21 cellular contexts compared by ENCODE assay signal in genomic region chr17:72134560-72135399, GRCh38. TPM values are rescaled to one million over a fixed set of nuclear protein-coding genes. Genes with fewer than 3 reads are reported as not detected.
A peak's percentile ranks its signal among the peaks of the same experiment; 100 is the strongest.
DNase-seq lines count a peak whose midpoint lies in the region; ATAC-seq and TF ChIP-seq lines count a peak whose summit lies in the region.
"Had no signal": no experiment of that assay in that cellular context is flagged by ENCODE, and none has a peak within 500 bp of the region (broad histone marks: within the 10 kb centered on the region; RNA-seq: fewer than 3 reads in every experiment).

No MANE protein-coding gene starts in this region.

- H2AK5ac ChIP-seq in mesenchymal stem cell (ENCODE audit: low read length, severe bottlenecking): no peak overlapping the region

- H3K18ac ChIP-seq in mesenchymal stem cell (ENCODE audit: low read depth in 1 of 2, low read length in 2 of 2): no peak overlapping the region

- WGBS in mesenchymal stem cell: 80% methylated on average over 7 of the region's 7 CpGs

- H3K9me3 ChIP-seq in mesenchymal stem cell (ENCODE audit: control insufficient read depth, low read length): no peaks in the 10 kb centered on the region
- H3K9me3 ChIP-seq: BE2C, upper lobe of right lung had no signal

- H2BK120ac ChIP-seq in mesenchymal stem cell (ENCODE audit: low read depth, low read length): no peak overlapping the region

- H2AFZ ChIP-seq in mesenchymal stem cell (ENCODE audit: low read depth, low read length): no peak overlapping the region

- H3K79me1 ChIP-seq in mesenchymal stem cell (replicated peaks; ENCODE audit: low read length, poor library complexity, severe bottlenecking): no peaks in the 10 kb centered on the region

- no peak for TF ChIP-seq CTCF in WI38 (IDR thresholded peaks at IDR 0.05; ENCODE audit: low read depth, low read length)
- no peak for TF ChIP-seq CTCF in coronary artery (IDR thresholded peaks at IDR 0.05)

- H3K27me3 ChIP-seq in mesenchymal stem cell (ENCODE audit: control insufficient read depth in 1 of 2, insufficient read depth in 1 of 2, low read length in 2 of 2): no peaks in the 10 kb centered on the region
- H3K27me3 ChIP-seq: BE2C, sigmoid colon, upper lobe of right lung had no signal

- no peak overlapping the region for H3K23ac ChIP-seq in mesenchymal stem cell (ENCODE audit: low read length in 2 of 2)

- in situ Hi-C loops in Caki2 (cut with HindIII; ENCODE audit: low pct_unique_long_range_greater_than_20kb, low sequenced_read_pairs): no loop called here

- DNase-seq in Caki2 (ENCODE audit: low read depth) (peak; percentile 54), NCI-H1694 treated with DMSO at 0.1 percent for 48 hours (lab: John Stamatoyannopoulos, UW) (peak; percentile 72), mesenchymal stem cell (no peak), HUDEP-2 (lab: John Stamatoyannopoulos, UW; ENCODE audit: unreplicated experiment in 76 of 76) (no peak), coronary artery (ENCODE audit: low spot score) (no peak)
- no peak for DNase-seq in activated CD8-positive, alpha-beta memory T cell treated with anti-CD3 and anti-CD28 coated beads, Interleukin-2, amount 50 U/mL, for 48 hours
- DNase-seq: activated CD4-positive, alpha-beta T cell treated with anti-CD3 and anti-CD28 coated beads for 1 hour; BE2C; central memory CD4-positive, alpha-beta T cell; DMS79; H7; immature natural killer cell; NCI-H1092 treated with DMSO at 0.1 percent for 48 hours; sigmoid colon; T-helper 2 cell; upper lobe of right lung had no signal

- no peak overlapping the region for H3K4ac ChIP-seq in mesenchymal stem cell (ENCODE audit: low read depth in 1 of 2, low read length in 2 of 2)

- H3K4me3 ChIP-seq in WI38 (ENCODE audit: low read depth, low read length) (peak overlapping the region; percentile 30), mesenchymal stem cell (ENCODE audit: insufficient read depth in 1 of 2, low read depth in 1 of 2, low read length in 2 of 2) (peak overlapping the region in 1 of 2 experiments; percentile 50), coronary artery (no peak overlapping the region)
- H3K4me3 ChIP-seq: sigmoid colon, upper lobe of right lung had no signal

- ATAC-seq in GM18870 (IDR thresholded peaks at IDR 0.05; ENCODE audit: unreplicated experiment): no peak
- ATAC-seq: activated naive CD4-positive, alpha-beta T cell treated with anti-CD3 and anti-CD28 coated beads, Interleukin-2, amount 50 U/mL, for 72 hours; stimulated activated memory B cell treated with anti-CD40 and anti-IgM and Interleukin-4, amounts not matched to agents 10 μg/mL and 1 μg/mL and 100 μg/mL, for 72 hours; upper lobe of right lung had no signal

- no peak overlapping the region for H4K8ac ChIP-seq in mesenchymal stem cell (ENCODE audit: low read length)

- H3K4me1 ChIP-seq in mesenchymal stem cell (ENCODE audit: control insufficient read depth, insufficient read depth, low read depth, low read length): peaks cover 4% of the 10 kb centered on the region
- H3K4me1 ChIP-seq: BE2C, upper lobe of right lung had no signal

- peak overlapping the region; percentile 2 for H3K9ac ChIP-seq in mesenchymal stem cell (ENCODE audit: low read length)

- H3K27ac ChIP-seq in mesenchymal stem cell (ENCODE audit: low read length, poor library complexity, severe bottlenecking) (no peak overlapping the region), coronary artery (no peak overlapping the region)
- H3K27ac ChIP-seq: RWPE1, sigmoid colon, upper lobe of right lung had no signal

- no peak overlapping the region for H3K4me2 ChIP-seq in mesenchymal stem cell (ENCODE audit: low read length, poor library complexity, severe bottlenecking)

- H3K14ac ChIP-seq in mesenchymal stem cell (ENCODE audit: low read length in 2 of 2): no peak overlapping the region

- H2BK12ac ChIP-seq in mesenchymal stem cell (ENCODE audit: low read length in 2 of 2): no peak overlapping the region

- H2BK5ac ChIP-seq in mesenchymal stem cell (ENCODE audit: low read depth, low read length, poor library complexity, severe bottlenecking): no peak overlapping the region

- no peaks in the 10 kb centered on the region for H3K36me3 ChIP-seq in mesenchymal stem cell (ENCODE audit: control insufficient read depth in 1 of 2, insufficient read depth in 2 of 2, low read depth in 1 of 2, low read length in 2 of 2)
- H3K36me3 ChIP-seq: BE2C, sigmoid colon, upper lobe of right lung had no signal

- H2BK15ac ChIP-seq in mesenchymal stem cell (ENCODE audit: low read depth, poor library complexity, severe bottlenecking): no peak overlapping the region

- no peak overlapping the region for H4K91ac ChIP-seq in mesenchymal stem cell (ENCODE audit: low read length)

RNA-seq across cellular contexts. Expression of gene SOX9, which starts 14.0 kb away (rescaled TPM):
- 6.3 and 8.5 TPM in 2 replicates for total RNA-seq in Caki2 (2014; rRNA removed; shearing (Covaris generic); ENCODE audit: low replicate concordance)
- polyA plus RNA-seq in mesenchymal stem cell (2013, experiment 1 of 2): 7.6 TPM
- polyA plus RNA-seq in mesenchymal stem cell (2013, experiment 2 of 2): 7.2 TPM
- total RNA-seq: activated naive CD4-positive, alpha-beta T cell treated with anti-CD3 and anti-CD28 coated beads, Interleukin-2, amount 50 U/mL, for 72 hours had no signal
- polyA plus RNA-seq: immature natural killer cell had no signal

Comparison
In these comparisons a context has a peak if more than half of its experiments do, and no peak if none do; other contexts are left out.
1. DNase-seq: peak in Caki2 (single experiment) and NCI-H1694 treated with DMSO at 0.1 percent for 48 hours (single experiment); none in mesenchymal stem cell (single experiment), activated CD8-positive, alpha-beta memory T cell treated with anti-CD3 and anti-CD28 coated beads, Interleukin-2, amount 50 U/mL, for 48 hours (single experiment), HUDEP-2 (0 of 76) and coronary artery (single experiment).